8 cellular contexts compared by ENCODE assay signal in genomic region chr1:226938903-226939438, GRCh38. TPM values are rescaled to one million over a fixed set of nuclear protein-coding genes. Genes with fewer than 3 reads are reported as not detected.
DNase-seq lines count a peak whose midpoint lies in the region; ATAC-seq and TF ChIP-seq lines count a peak whose summit lies in the region.

No MANE protein-coding gene starts in this region.

- WGBS in suprapubic skin, result 7% methylated on average over 12 of the region's 12 CpGs

- peak overlapping the region; percentile 59 for H3K4me3 ChIP-seq in astrocyte of the spinal cord (ENCODE audit: low read depth, low read length)
- peak overlapping the region; percentile 71 for H3K4me3 ChIP-seq in suprapubic skin

- TF ChIP-seq POLR2A in suprapubic skin (IDR thresholded peaks at IDR 0.05), result no peak

- H3K36me3 ChIP-seq in suprapubic skin, result no peaks in the 10 kb centered on the region

- TF ChIP-seq EP300 in suprapubic skin (IDR thresholded peaks at IDR 0.05), result no peak

- H3K9me3 ChIP-seq in suprapubic skin, result peaks cover 6% of the 10 kb centered on the region

- H3K27me3 ChIP-seq in suprapubic skin, result no peaks in the 10 kb centered on the region

- peaks cover 46% of the 10 kb centered on the region for H3K4me1 ChIP-seq in suprapubic skin

- TF ChIP-seq CTCF in astrocyte of the spinal cord (IDR thresholded peaks at IDR 0.05; ENCODE audit: low read depth, low read length), result no peak
- no peak for TF ChIP-seq CTCF in suprapubic skin (IDR thresholded peaks at IDR 0.05)

- peak overlapping the region; percentile 99 for H3K27ac ChIP-seq in suprapubic skin

- DNase-seq in DMS 273 (lab: John Stamatoyannopoulos, UW; ENCODE audit: unreplicated experiment) (peak; percentile 50), DMS 273 treated with DMSO at 0.1 percent for 48 hours (lab: John Stamatoyannopoulos, UW) (no peak), M059J (ENCODE audit: low read depth) (peak; percentile 68), astrocyte of the spinal cord (ENCODE audit: low read depth, low spot score) (peak; percentile 61), kidney tubule cell (ENCODE audit: low spot score) (peak; percentile 42), suprapubic skin (ENCODE audit: low spot score in 2 of 2) (no peak), EL (no peak)

- in situ Hi-C loops in astrocyte of the spinal cord (cut with HindIII; ENCODE audit: low sequenced_read_pairs), result no loop called here

- ATAC-seq in GM21723 (IDR thresholded peaks at IDR 0.05; ENCODE audit: unreplicated experiment), result no peak

RNA-seq across cellular contexts. Expression of gene COQ8A, which starts 1.1 kb away (rescaled TPM):
- 4.2 and 9.7 TPM in 2 replicates for total RNA-seq in M059J (2014; rRNA removed; shearing (Covaris generic))
- total RNA-seq in suprapubic skin, result 100 to 1,000 TPM in 1 of 4 donors, 10 to 100 TPM in 3; 41.9 to 113 (median 59.8) TPM

Comparison
In these comparisons a context has a peak if more than half of its experiments do, and no peak if none do; other contexts are left out.
1. DNase-seq: peak in DMS 273 (single experiment), M059J (single experiment), astrocyte of the spinal cord (single experiment) and kidney tubule cell (single experiment); none in DMS 273 treated with DMSO at 0.1 percent for 48 hours (single experiment), suprapubic skin (0 of 2) and EL (single experiment).